1 cellular context compared by ENCODE assay signal in genomic region chrX:10119399-10119990, GRCh38.
TF ChIP-seq lines count a peak whose summit lies in the region.

No MANE protein-coding gene starts in this region.

TF ChIP-seq in K562, 482 proteins besides CTCF, POLR2A, EP300 and RAD21 (continued from another document and continues in another):
- TF ChIP-seq ZBTB40 (IDR thresholded peaks at IDR 0.05) (0 out of 2 replicates have a peak, but pooled peaks have one; percentile 33), ZBTB40 (CRISPR knock-in tag; IDR thresholded peaks at IDR 0.05) (no peak), E2F8 (IDR thresholded peaks at IDR 0.05; ENCODE audit: low read depth, partially characterized antibody) (peak; percentile 75), TEAD4 (IDR thresholded peaks at IDR 0.05; ENCODE audit: low read length) (peak; percentile 84), TEAD4 (CRISPR knock-in tag; IDR thresholded peaks at IDR 0.05; ENCODE audit: borderline replicate concordance) (0 out of 2 replicates have a peak, but pooled peaks have one; percentile 29), BRF1 (IDR thresholded peaks at IDR 0.05; ENCODE audit: borderline replicate concordance, extremely low read depth, insufficient read length) (no peak), BRF2 (IDR thresholded peaks at IDR 0.05; ENCODE audit: borderline replicate concordance, insufficient read depth, insufficient read length) (no peak), MEF2A (IDR thresholded peaks at IDR 0.05; ENCODE audit: control insufficient read depth, low read depth, low read length) (peak; percentile 49; the same call in 1 of the 2 replicates), MIER1 (IDR thresholded peaks at IDR 0.05; ENCODE audit: low read depth) (0 out of 2 replicates have a peak, but pooled peaks have one; percentile 40), YY1 (IDR thresholded peaks at IDR 0.05; ENCODE audit: borderline replicate concordance in 1 of 3, control insufficient read depth in 1 of 3, extremely low read depth in 1 of 3, insufficient read depth in 3 of 3, insufficient read length in 1 of 3, insufficient replicate concordance in 2 of 3, low read depth in 1 of 3, low read length in 2 of 3) (no peak), ZNF518B (CRISPR knock-in tag; IDR thresholded peaks at IDR 0.05) (no peak), DEAF1 (CRISPR knock-in tag; IDR thresholded peaks at IDR 0.05) (peak; percentile 100), POLR3A (IDR thresholded peaks at IDR 0.05; ENCODE audit: borderline replicate concordance, extremely low read depth, insufficient read depth, insufficient read length) (no peak), TBP (optimal IDR thresholded peaks at IDR 0.05; ENCODE audit: low read depth, low read length) (peak; percentile 68), JUN (IDR thresholded peaks at IDR 0.05; ENCODE audit: borderline replicate concordance, low read depth, low read length) (peak; percentile 86), JUN (CRISPR knock-in tag; IDR thresholded peaks at IDR 0.05; ENCODE audit: borderline replicate concordance) (no peak), THRAP3 (IDR thresholded peaks at IDR 0.05; ENCODE audit: borderline replicate concordance) (peak; percentile 89; the same call in 1 of the 2 replicates), JUND (IDR thresholded peaks at IDR 0.05; ENCODE audit: borderline replicate concordance, low read depth, low read length) (peak; percentile 62; the same call in 1 of the 2 replicates), JUND (tag; IDR thresholded peaks at IDR 0.05; ENCODE audit: borderline replicate concordance, low read depth, low read length) (no peak), GABPB1 (CRISPR knock-in tag; IDR thresholded peaks at IDR 0.05) (peak; percentile 77), MLX (CRISPR knock-in tag; conservative IDR thresholded peaks at IDR 0.05) (no peak), MYNN (IDR thresholded peaks at IDR 0.05) (peak; percentile 29; the same call in 1 of the 2 replicates), MYNN (CRISPR knock-in tag; IDR thresholded peaks at IDR 0.05) (no peak), CREM (IDR thresholded peaks at IDR 0.05; ENCODE audit: low read depth) (peak; percentile 37; the same call in 1 of the 2 replicates), TEAD2 (tag; IDR thresholded peaks at IDR 0.05) (peak; percentile 85; the same call in 1 of the 2 replicates), GTF2A2 (tag; IDR thresholded peaks at IDR 0.05) (no peak), DPF2 (IDR thresholded peaks at IDR 0.05) (no peak; the same call in 1 of the 2 replicates), STAT6 (CRISPR knock-in tag; IDR thresholded peaks at IDR 0.05) (0 out of 2 replicates have a peak, but pooled peaks have one; percentile 44), E2F1 (CRISPR knock-in tag; IDR thresholded peaks at IDR 0.05) (no peak), ZNF212 (CRISPR knock-in tag; IDR thresholded peaks at IDR 0.05) (no peak), ZNF134 (CRISPR knock-in tag; conservative IDR thresholded peaks at IDR 0.05) (no peak), RB1 (IDR thresholded peaks at IDR 0.05; ENCODE audit: low read depth) (peak; percentile 29; the same call in 1 of the 2 replicates), ZNF263 (CRISPR knock-in tag; IDR thresholded peaks at IDR 0.05; ENCODE audit: borderline replicate concordance) (peak; percentile 19; the same call in 1 of the 2 replicates)
